ENCODE assay signal across 9 cellular contexts in the genomic region with DNA sequence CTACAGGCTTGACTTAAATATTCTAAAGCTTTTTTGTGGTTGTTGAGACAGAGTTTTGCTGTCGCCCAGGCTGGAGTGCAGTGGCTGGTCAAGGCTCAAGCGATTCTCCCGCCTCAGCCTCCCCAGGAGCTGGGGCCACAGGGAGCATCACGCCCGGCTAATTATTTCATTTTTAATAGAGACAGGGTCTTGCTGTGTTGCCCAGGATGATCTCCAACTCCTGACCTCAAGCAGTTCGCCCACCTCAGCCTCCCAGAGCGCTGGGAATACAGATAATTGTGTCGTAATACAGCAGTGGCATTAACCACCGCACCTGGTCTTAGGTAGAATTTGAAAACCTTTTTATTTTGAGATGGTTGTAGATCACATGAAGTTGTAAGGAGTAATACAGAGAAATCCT. TPM values are rescaled to one million over a fixed set of nuclear protein-coding genes. Genes with fewer than 3 reads are reported as not detected.
DNase-seq lines count a peak whose midpoint lies in the region; ATAC-seq and TF ChIP-seq lines count a peak whose summit lies in the region.
"Had no signal": no experiment of that assay in that cellular context is flagged by ENCODE, and none has a peak within 500 bp of the region (broad histone marks: within the 10 kb centered on the region; RNA-seq: fewer than 3 reads in every experiment).

No MANE protein-coding gene starts in this region.

- ATAC-seq in RWPE2 (ENCODE audit: low read depth) (no peak), HG02763 (IDR thresholded peaks at IDR 0.05; ENCODE audit: unreplicated experiment) (no peak), HG02981 (IDR thresholded peaks at IDR 0.05; ENCODE audit: unreplicated experiment) (no peak)

- H3K4me3 Mint-ChIP-seq in Calu3 (ENCODE audit: low read depth, unreplicated experiment) = peak overlapping the region; percentile 73

- H3K4me3 ChIP-seq in RWPE2 (ENCODE audit: severe bottlenecking) = peak overlapping the region; percentile 87
- peak overlapping the region; percentile 79 to 94 (median 92) for H3K4me3 ChIP-seq in esophagus muscularis mucosa
- H3K4me3 ChIP-seq in parathyroid adenoma (ENCODE audit: low read depth, low read length) = peak overlapping the region; percentile 56

- H3K27me3 ChIP-seq in RWPE2 (ENCODE audit: insufficient read depth, poor library complexity, severe bottlenecking) = no peaks in the 10 kb centered on the region
- no peaks in the 10 kb centered on the region for H3K27me3 ChIP-seq in esophagus muscularis mucosa
- H3K27me3 ChIP-seq in parathyroid adenoma (ENCODE audit: control insufficient read depth, insufficient read depth, low read length) = no peaks in the 10 kb centered on the region

- H2AFZ ChIP-seq in parathyroid adenoma = no peak overlapping the region

- no peak for TF ChIP-seq POLR2A in esophagus muscularis mucosa (IDR thresholded peaks at IDR 0.05; ENCODE audit: low read depth)

- CTCF ChIA-PET in Calu3 (lab: Charles Lee) = no interaction called here

- H3K4me1 ChIP-seq in RWPE2 (ENCODE audit: insufficient read depth, poor library complexity, severe bottlenecking) (peaks cover 40% of the 10 kb centered on the region), esophagus muscularis mucosa (peaks cover 56 to 87% (median 78%) of the 10 kb centered on the region in 4 donors), parathyroid adenoma (peaks cover 6% of the 10 kb centered on the region)

- H3K9ac ChIP-seq in parathyroid adenoma = no peak overlapping the region

- TF ChIP-seq EP300 in esophagus muscularis mucosa (IDR thresholded peaks at IDR 0.05) = no peak

- H3K4me2 ChIP-seq in parathyroid adenoma (ENCODE audit: low read length) = no peak overlapping the region

- intact Hi-C loops in Calu3 (cut with micrococcal nuclease; ENCODE audit: unreplicated experiment) (no loop called here), esophagus muscularis mucosa (cut with DNase I) (no loop called here)

- peak overlapping the region; percentile 72 for H3K27ac ChIP-seq in RWPE2 (ENCODE audit: poor library complexity, severe bottlenecking)
- peak overlapping the region; percentile 91 to 94 (median 92) for H3K27ac ChIP-seq in esophagus muscularis mucosa (replicated peaks in 1 of 4)
- no peak overlapping the region for H3K27ac ChIP-seq in parathyroid adenoma

- H3K79me2 ChIP-seq in parathyroid adenoma = peaks cover 11% of the 10 kb centered on the region

- BruUV-seq in Calu3 (replicated peaks; lab: Mats Ljungman, UMichigan) = no TSS peak

- H3K27me3 Mint-ChIP-seq in Calu3 (ENCODE audit: unreplicated experiment) = no peaks in the 10 kb centered on the region

- TF ChIP-seq CTCF in Calu3 (IDR thresholded peaks at IDR 0.05; ENCODE audit: unreplicated experiment) = no peak
- no peak for TF ChIP-seq CTCF in RWPE2 (IDR thresholded peaks at IDR 0.05; ENCODE audit: poor library complexity, severe bottlenecking)
- TF ChIP-seq CTCF in esophagus muscularis mucosa (IDR thresholded peaks at IDR 0.05) = no peak
- TF ChIP-seq CTCF in parathyroid adenoma (IDR thresholded peaks at IDR 0.05) = no peak

- H3K9me3 Mint-ChIP-seq in Calu3 (ENCODE audit: low read depth, unreplicated experiment) = no peaks in the 10 kb centered on the region

- 55% methylated on average over 9 of the region's 9 CpGs for WGBS in esophagus muscularis mucosa

- H3K36me3 ChIP-seq in RWPE2 (ENCODE audit: low read depth) = peaks cover 46% of the 10 kb centered on the region
- peaks cover 1 to 25% (median 11%) of the 10 kb centered on the region in 4 donors for H3K36me3 ChIP-seq in esophagus muscularis mucosa
- no peaks in the 10 kb centered on the region for H3K36me3 ChIP-seq in parathyroid adenoma (ENCODE audit: control insufficient read depth, insufficient read depth, low read length)

- peaks cover 21% of the 10 kb centered on the region for H3K36me3 Mint-ChIP-seq in Calu3 (ENCODE audit: insufficient read depth, unreplicated experiment)

- H3K9me3 ChIP-seq in RWPE2 (ENCODE audit: severe bottlenecking) (no peaks in the 10 kb centered on the region), esophagus muscularis mucosa (no peaks in the 10 kb centered on the region), parathyroid adenoma (ENCODE audit: control insufficient read depth, low read length) (no peaks in the 10 kb centered on the region)

- no peak overlapping the region for H3K27ac Mint-ChIP-seq in Calu3 (ENCODE audit: unreplicated experiment)

- no peak for DNase-seq in Calu3
- DNase-seq in RWPE2 (ENCODE audit: low spot score) = no peak
- DNase-seq in esophagus muscularis mucosa (ENCODE audit: extremely low spot score) = no peak
- no peak for DNase-seq in iPS-NIHi7 (ENCODE audit: extremely low spot score)
- DNase-seq in EL = no peak
- DNase-seq: stimulated activated CD4-positive, alpha-beta T cell treated with anti-CD3 and anti-CD28 coated beads, Interleukin-2, amount 100 ng/mL, for 24 hours had no signal

- peaks cover 15% of the 10 kb centered on the region for H3K4me1 Mint-ChIP-seq in Calu3 (ENCODE audit: low read depth, unreplicated experiment)

RNA-seq across cellular contexts. Expression of gene DCUN1D2, which starts 1.5 kb away (rescaled TPM):
- total RNA-seq in Calu3 (2022) (7.9 and 9.3 TPM in 2 replicates), esophagus muscularis mucosa (10 to 100 TPM; 13.6 to 32.5 (median 24.5) TPM)

RNA-seq across cellular contexts. Expression of gene ADPRHL1, which starts 38.7 kb away (rescaled TPM):
- total RNA-seq in Calu3 (2022) (2.0 and 2.8 TPM in 2 replicates), esophagus muscularis mucosa (10 to 100 TPM in 2 of 4 donors, 1 to 10 TPM in 2; 6.9 to 26.2 (median 11.0) TPM)
